ENCODE assay signal across 1 cellular context in genomic region chr11:356610-357009, GRCh38.
TF ChIP-seq lines count a peak whose summit lies in the region.

No MANE protein-coding gene starts in this region.

TF ChIP-seq in HepG2, 621 proteins besides CTCF, POLR2A, EP300 and RAD21:
- TF ChIP-seq ASH2L (IDR thresholded peaks at IDR 0.05; ENCODE audit: insufficient read length, low read depth, low read length) (no peak), GABPA (IDR thresholded peaks at IDR 0.05; ENCODE audit: low read depth, low read length) (no peak), GABPA (CRISPR knock-in tag; IDR thresholded peaks at IDR 0.05; ENCODE audit: low read depth) (peak; percentile 6; the same call in 1 of the 2 replicates), ZBTB44 (CRISPR knock-in tag; IDR thresholded peaks at IDR 0.05) (no peak), ZNF691 (CRISPR knock-in tag; IDR thresholded peaks at IDR 0.05; ENCODE audit: borderline replicate concordance, low read depth) (peak; percentile 13; the same call in 1 of the 2 replicates), ZNF589 (CRISPR knock-in tag; conservative IDR thresholded peaks at IDR 0.05) (0 out of 2 replicates have a peak, but pooled peaks have one; percentile 5), NPAS2 (CRISPR knock-in tag; IDR thresholded peaks at IDR 0.05; ENCODE audit: borderline replicate concordance) (no peak), NAIF1 (CRISPR knock-in tag; IDR thresholded peaks at IDR 0.05; ENCODE audit: borderline replicate concordance) (no peak)
- TF ChIP-seq, protein P1, sequence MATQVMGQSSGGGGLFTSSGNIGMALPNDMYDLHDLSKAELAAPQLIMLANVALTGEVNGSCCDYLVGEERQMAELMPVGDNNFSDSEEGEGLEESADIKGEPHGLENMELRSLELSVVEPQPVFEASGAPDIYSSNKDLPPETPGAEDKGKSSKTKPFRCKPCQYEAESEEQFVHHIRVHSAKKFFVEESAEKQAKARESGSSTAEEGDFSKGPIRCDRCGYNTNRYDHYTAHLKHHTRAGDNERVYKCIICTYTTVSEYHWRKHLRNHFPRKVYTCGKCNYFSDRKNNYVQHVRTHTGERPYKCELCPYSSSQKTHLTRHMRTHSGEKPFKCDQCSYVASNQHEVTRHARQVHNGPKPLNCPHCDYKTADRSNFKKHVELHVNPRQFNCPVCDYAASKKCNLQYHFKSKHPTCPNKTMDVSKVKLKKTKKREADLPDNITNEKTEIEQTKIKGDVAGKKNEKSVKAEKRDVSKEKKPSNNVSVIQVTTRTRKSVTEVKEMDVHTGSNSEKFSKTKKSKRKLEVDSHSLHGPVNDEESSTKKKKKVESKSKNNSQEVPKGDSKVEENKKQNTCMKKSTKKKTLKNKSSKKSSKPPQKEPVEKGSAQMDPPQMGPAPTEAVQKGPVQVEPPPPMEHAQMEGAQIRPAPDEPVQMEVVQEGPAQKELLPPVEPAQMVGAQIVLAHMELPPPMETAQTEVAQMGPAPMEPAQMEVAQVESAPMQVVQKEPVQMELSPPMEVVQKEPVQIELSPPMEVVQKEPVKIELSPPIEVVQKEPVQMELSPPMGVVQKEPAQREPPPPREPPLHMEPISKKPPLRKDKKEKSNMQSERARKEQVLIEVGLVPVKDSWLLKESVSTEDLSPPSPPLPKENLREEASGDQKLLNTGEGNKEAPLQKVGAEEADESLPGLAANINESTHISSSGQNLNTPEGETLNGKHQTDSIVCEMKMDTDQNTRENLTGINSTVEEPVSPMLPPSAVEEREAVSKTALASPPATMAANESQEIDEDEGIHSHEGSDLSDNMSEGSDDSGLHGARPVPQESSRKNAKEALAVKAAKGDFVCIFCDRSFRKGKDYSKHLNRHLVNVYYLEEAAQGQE (IDR thresholded peaks at IDR 0.05; ENCODE audit: borderline replicate concordance in 1 of 2, low read depth in 1 of 2, low read length in 2 of 2): no peak
- TF ChIP-seq, protein P2, sequence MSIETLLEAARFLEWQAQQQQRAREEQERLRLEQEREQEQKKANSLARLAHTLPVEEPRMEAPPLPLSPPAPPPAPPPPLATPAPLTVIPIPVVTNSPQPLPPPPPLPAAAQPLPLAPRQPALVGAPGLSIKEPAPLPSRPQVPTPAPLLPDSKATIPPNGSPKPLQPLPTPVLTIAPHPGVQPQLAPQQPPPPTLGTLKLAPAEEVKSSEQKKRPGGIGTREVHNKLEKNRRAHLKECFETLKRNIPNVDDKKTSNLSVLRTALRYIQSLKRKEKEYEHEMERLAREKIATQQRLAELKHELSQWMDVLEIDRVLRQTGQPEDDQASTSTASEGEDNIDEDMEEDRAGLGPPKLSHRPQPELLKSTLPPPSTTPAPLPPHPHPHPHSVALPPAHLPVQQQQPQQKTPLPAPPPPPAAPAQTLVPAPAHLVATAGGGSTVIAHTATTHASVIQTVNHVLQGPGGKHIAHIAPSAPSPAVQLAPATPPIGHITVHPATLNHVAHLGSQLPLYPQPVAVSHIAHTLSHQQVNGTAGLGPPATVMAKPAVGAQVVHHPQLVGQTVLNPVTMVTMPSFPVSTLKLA (IDR thresholded peaks at IDR 0.05): peak; percentile 49
- TF ChIP-seq, protein P3, sequence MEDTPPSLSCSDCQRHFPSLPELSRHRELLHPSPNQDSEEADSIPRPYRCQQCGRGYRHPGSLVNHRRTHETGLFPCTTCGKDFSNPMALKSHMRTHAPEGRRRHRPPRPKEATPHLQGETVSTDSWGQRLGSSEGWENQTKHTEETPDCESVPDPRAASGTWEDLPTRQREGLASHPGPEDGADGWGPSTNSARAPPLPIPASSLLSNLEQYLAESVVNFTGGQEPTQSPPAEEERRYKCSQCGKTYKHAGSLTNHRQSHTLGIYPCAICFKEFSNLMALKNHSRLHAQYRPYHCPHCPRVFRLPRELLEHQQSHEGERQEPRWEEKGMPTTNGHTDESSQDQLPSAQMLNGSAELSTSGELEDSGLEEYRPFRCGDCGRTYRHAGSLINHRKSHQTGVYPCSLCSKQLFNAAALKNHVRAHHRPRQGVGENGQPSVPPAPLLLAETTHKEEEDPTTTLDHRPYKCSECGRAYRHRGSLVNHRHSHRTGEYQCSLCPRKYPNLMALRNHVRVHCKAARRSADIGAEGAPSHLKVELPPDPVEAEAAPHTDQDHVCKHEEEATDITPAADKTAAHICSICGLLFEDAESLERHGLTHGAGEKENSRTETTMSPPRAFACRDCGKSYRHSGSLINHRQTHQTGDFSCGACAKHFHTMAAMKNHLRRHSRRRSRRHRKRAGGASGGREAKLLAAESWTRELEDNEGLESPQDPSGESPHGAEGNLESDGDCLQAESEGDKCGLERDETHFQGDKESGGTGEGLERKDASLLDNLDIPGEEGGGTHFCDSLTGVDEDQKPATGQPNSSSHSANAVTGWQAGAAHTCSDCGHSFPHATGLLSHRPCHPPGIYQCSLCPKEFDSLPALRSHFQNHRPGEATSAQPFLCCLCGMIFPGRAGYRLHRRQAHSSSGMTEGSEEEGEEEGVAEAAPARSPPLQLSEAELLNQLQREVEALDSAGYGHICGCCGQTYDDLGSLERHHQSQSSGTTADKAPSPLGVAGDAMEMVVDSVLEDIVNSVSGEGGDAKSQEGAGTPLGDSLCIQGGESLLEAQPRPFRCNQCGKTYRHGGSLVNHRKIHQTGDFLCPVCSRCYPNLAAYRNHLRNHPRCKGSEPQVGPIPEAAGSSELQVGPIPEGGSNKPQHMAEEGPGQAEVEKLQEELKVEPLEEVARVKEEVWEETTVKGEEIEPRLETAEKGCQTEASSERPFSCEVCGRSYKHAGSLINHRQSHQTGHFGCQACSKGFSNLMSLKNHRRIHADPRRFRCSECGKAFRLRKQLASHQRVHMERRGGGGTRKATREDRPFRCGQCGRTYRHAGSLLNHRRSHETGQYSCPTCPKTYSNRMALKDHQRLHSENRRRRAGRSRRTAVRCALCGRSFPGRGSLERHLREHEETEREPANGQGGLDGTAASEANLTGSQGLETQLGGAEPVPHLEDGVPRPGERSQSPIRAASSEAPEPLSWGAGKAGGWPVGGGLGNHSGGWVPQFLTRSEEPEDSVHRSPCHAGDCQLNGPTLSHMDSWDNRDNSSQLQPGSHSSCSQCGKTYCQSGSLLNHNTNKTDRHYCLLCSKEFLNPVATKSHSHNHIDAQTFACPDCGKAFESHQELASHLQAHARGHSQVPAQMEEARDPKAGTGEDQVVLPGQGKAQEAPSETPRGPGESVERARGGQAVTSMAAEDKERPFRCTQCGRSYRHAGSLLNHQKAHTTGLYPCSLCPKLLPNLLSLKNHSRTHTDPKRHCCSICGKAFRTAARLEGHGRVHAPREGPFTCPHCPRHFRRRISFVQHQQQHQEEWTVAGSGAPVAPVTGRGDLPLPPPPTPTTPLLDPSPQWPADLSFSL (CRISPR knock-in tag; IDR thresholded peaks at IDR 0.05): peak; percentile 84
- TF ChIP-seq, protein P4, sequence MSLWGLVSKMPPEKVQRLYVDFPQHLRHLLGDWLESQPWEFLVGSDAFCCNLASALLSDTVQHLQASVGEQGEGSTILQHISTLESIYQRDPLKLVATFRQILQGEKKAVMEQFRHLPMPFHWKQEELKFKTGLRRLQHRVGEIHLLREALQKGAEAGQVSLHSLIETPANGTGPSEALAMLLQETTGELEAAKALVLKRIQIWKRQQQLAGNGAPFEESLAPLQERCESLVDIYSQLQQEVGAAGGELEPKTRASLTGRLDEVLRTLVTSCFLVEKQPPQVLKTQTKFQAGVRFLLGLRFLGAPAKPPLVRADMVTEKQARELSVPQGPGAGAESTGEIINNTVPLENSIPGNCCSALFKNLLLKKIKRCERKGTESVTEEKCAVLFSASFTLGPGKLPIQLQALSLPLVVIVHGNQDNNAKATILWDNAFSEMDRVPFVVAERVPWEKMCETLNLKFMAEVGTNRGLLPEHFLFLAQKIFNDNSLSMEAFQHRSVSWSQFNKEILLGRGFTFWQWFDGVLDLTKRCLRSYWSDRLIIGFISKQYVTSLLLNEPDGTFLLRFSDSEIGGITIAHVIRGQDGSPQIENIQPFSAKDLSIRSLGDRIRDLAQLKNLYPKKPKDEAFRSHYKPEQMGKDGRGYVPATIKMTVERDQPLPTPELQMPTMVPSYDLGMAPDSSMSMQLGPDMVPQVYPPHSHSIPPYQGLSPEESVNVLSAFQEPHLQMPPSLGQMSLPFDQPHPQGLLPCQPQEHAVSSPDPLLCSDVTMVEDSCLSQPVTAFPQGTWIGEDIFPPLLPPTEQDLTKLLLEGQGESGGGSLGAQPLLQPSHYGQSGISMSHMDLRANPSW (CRISPR knock-in tag; IDR thresholded peaks at IDR 0.05; ENCODE audit: borderline replicate concordance): no peak
